ENCODE assay signal across 10 cellular contexts in the genomic region with DNA sequence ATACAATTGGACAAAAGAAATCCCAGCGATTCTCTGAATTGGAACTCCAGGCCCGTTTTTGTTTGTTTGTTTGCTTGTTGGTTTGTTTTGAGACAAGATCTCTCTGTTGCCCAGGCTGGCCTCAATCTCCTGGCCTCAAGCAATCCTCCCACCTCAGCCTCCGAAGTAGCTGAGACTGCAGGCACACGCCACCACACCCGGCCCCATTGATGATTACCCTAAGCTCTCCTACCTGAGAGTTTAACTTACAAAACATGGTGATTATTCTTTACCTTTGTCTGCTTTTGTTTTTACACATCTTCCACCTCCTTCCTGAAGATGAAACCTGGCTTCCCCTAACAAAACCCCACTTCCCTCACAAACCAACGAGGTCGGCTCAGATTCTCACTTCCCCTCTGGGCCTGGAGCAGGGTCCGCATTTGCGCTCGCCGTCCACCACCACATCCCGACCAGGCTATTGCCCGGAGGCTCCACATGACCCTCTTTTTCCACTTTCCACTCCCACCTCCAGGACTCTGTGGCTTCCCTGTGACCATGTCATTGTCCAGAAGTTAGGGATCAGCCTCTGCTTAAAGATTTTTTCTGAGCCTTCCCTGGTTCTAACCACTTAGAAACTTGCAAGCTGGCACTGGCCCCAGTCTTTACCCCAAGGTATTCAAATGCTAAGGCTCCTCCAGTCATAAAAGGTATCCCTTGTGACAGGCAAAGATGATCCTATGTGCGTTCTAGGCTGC. TPM values are rescaled to one million over a fixed set of nuclear protein-coding genes. Genes with fewer than 3 reads are reported as not detected.
DNase-seq lines count a peak whose midpoint lies in the region; ATAC-seq lines count a peak whose summit lies in the region.
"Had no signal": no experiment of that assay in that cellular context is flagged by ENCODE, and none has a peak within 500 bp of the region (broad histone marks: within the 10 kb centered on the region; RNA-seq: fewer than 3 reads in every experiment).

No MANE protein-coding gene starts in this region.

- no peaks in the 10 kb centered on the region for H3K27me3 Mint-ChIP-seq in activated T-cell treated with anti-CD3 and anti-CD28 coated beads, Interleukin-2, amount 50 U/mL, for 4 hours (ENCODE audit: low read depth)
- no peaks in the 10 kb centered on the region for H3K27me3 Mint-ChIP-seq in activated naive CD8-positive, alpha-beta T cell treated with anti-CD3 and anti-CD28 coated beads for 36 hours
- H3K27me3 Mint-ChIP-seq in stimulated activated naive CD8-positive, alpha-beta T cell treated with anti-CD3 and anti-CD28 coated beads, Interleukin-15, Interleukin-2, amounts not matched to agents 100 ng/mL and 50 ng/mL, for 24 hours = no peaks in the 10 kb centered on the region

- H3K4me1 Mint-ChIP-seq in activated T-cell treated with anti-CD3 and anti-CD28 coated beads, Interleukin-2, amount 50 U/mL, for 4 hours (ENCODE audit: low read depth) = peaks cover 85% of the 10 kb centered on the region
- peaks cover 76% of the 10 kb centered on the region for H3K4me1 Mint-ChIP-seq in activated naive CD8-positive, alpha-beta T cell treated with anti-CD3 and anti-CD28 coated beads for 36 hours
- H3K4me1 Mint-ChIP-seq in stimulated activated naive CD8-positive, alpha-beta T cell treated with anti-CD3 and anti-CD28 coated beads, Interleukin-15, Interleukin-2, amounts not matched to agents 100 ng/mL and 50 ng/mL, for 24 hours (ENCODE audit: low read depth) = peaks cover 88% of the 10 kb centered on the region

- DNase-seq in activated T-cell treated with anti-CD3 and anti-CD28 coated beads, Interleukin-2, amount 50 U/mL, for 4 hours = no peak
- DNase-seq in activated T-cell treated with anti-CD3 and anti-CD28 coated beads, Interleukin-2, amount 50 U/mL, for 1 hour = no peak
- DNase-seq in activated naive CD8-positive, alpha-beta T cell treated with anti-CD3 and anti-CD28 coated beads for 36 hours = no peak
- DNase-seq in cerebellar cortex (ENCODE audit: low spot score) = no peak
- no peak for DNase-seq in OCI-M2 (lab: John Stamatoyannopoulos, UW; ENCODE audit: unreplicated experiment)
- DNase-seq in stimulated activated CD4-positive, alpha-beta T cell treated with anti-CD3 and anti-CD28 coated beads, Interleukin-4, amount 100 ng/mL, for 24 hours = no peak
- DNase-seq: effector CD8-positive, alpha-beta T cell; stimulated activated CD8-positive, alpha-beta memory T cell treated with anti-CD3 and anti-CD28 coated beads, Interleukin-4, amount 100 ng/mL, for 48 hours had no signal

- peaks cover 15% of the 10 kb centered on the region for H3K36me3 Mint-ChIP-seq in activated T-cell treated with anti-CD3 and anti-CD28 coated beads, Interleukin-2, amount 50 U/mL, for 4 hours (ENCODE audit: insufficient read depth)
- peaks cover 29% of the 10 kb centered on the region for H3K36me3 Mint-ChIP-seq in activated naive CD8-positive, alpha-beta T cell treated with anti-CD3 and anti-CD28 coated beads for 36 hours
- peaks cover 12% of the 10 kb centered on the region for H3K36me3 Mint-ChIP-seq in stimulated activated naive CD8-positive, alpha-beta T cell treated with anti-CD3 and anti-CD28 coated beads, Interleukin-15, Interleukin-2, amounts not matched to agents 100 ng/mL and 50 ng/mL, for 24 hours (ENCODE audit: low read depth)

- peak in 1 of 2 donors; percentile 25 for ATAC-seq in activated T-cell treated with anti-CD3 and anti-CD28 coated beads, Interleukin-2, amount 50 U/mL, for 4 hours
- peak; percentile 32 for ATAC-seq in HG03378 (IDR thresholded peaks at IDR 0.05; ENCODE audit: unreplicated experiment)

- no peaks in the 10 kb centered on the region for H3K9me3 Mint-ChIP-seq in activated T-cell treated with anti-CD3 and anti-CD28 coated beads, Interleukin-2, amount 50 U/mL, for 4 hours
- H3K9me3 Mint-ChIP-seq in activated naive CD8-positive, alpha-beta T cell treated with anti-CD3 and anti-CD28 coated beads for 36 hours = no peaks in the 10 kb centered on the region
- no peaks in the 10 kb centered on the region for H3K9me3 Mint-ChIP-seq in stimulated activated naive CD8-positive, alpha-beta T cell treated with anti-CD3 and anti-CD28 coated beads, Interleukin-15, Interleukin-2, amounts not matched to agents 100 ng/mL and 50 ng/mL, for 24 hours

- H3K4me3 Mint-ChIP-seq in activated T-cell treated with anti-CD3 and anti-CD28 coated beads, Interleukin-2, amount 50 U/mL, for 4 hours = peak overlapping the region; percentile 5
- peak overlapping the region; percentile 59 for H3K4me3 Mint-ChIP-seq in activated naive CD8-positive, alpha-beta T cell treated with anti-CD3 and anti-CD28 coated beads for 36 hours
- peak overlapping the region; percentile 9 for H3K4me3 Mint-ChIP-seq in stimulated activated naive CD8-positive, alpha-beta T cell treated with anti-CD3 and anti-CD28 coated beads, Interleukin-15, Interleukin-2, amounts not matched to agents 100 ng/mL and 50 ng/mL, for 24 hours

- H3K27ac Mint-ChIP-seq in activated naive CD8-positive, alpha-beta T cell treated with anti-CD3 and anti-CD28 coated beads for 36 hours = peak overlapping the region; percentile 84
- peak overlapping the region; percentile 47 for H3K27ac Mint-ChIP-seq in stimulated activated naive CD8-positive, alpha-beta T cell treated with anti-CD3 and anti-CD28 coated beads, Interleukin-15, Interleukin-2, amounts not matched to agents 100 ng/mL and 50 ng/mL, for 24 hours

RNA-seq across cellular contexts. Expression of a gene that starts 14.8 kb away (rescaled TPM):
- total RNA-seq in activated T-cell treated with anti-CD3 and anti-CD28 coated beads, Interleukin-2, amount 50 U/mL, for 4 hours = 10 to 100 TPM; 27.9 to 35.5 (median 29.9) TPM
- total RNA-seq in activated naive CD8-positive, alpha-beta T cell treated with anti-CD3 and anti-CD28 coated beads for 36 hours = 10 to 100 TPM; 26.6 to 26.8 TPM

Comparison
In these comparisons a context has a peak if more than half of its experiments do, and no peak if none do; other contexts are left out.
1. H3K4me3 Mint-ChIP-seq: peak in every context shown above with its lines; median percentile 59 in activated naive CD8-positive, alpha-beta T cell treated with anti-CD3 and anti-CD28 coated beads for 36 hours; 9 in stimulated activated naive CD8-positive, alpha-beta T cell treated with anti-CD3 and anti-CD28 coated beads, Interleukin-15, Interleukin-2, amounts not matched to agents 100 ng/mL and 50 ng/mL, for 24 hours; 5 in activated T-cell treated with anti-CD3 and anti-CD28 coated beads, Interleukin-2, amount 50 U/mL, for 4 hours.